ENCODE assay signal across 25 cellular contexts in the genomic region with DNA sequence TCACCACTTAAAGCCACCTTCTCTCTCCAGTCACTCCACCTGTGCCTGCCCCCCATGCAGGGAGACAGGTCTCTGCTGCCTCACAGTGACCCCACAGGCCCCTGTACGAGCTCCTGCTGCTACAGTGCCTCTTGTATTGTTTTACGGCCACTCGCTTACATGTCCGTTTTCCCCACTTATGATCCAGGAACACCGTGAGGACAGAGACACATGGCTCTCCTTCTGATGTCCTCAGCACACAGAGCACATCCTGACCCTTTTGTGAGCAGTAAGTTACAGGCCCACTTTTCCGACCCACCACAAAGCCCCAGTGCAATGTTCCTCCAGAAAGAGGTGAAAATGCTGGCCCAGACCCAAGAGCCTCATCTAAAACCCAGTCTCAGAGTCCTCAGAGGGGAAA.
"Had no signal": no experiment of that assay in that cellular context is flagged by ENCODE, and none has a peak within 500 bp of the region (broad histone marks: within the 10 kb centered on the region; RNA-seq: fewer than 3 reads in every experiment).

No MANE protein-coding gene starts in this region.

- H3K9me3 ChIP-seq: heart right ventricle, left ventricle myocardium inferior, ovary, right atrium auricular region, stomach, testis, thyroid gland, transverse colon, upper lobe of right lung had no signal

- H3K27ac Mint-ChIP-seq: mesothelial cell of epicardium; naive B cell; natural killer cell; progenitor cell of endocrine pancreas; stimulated activated naive B cell treated with anti-CD40 and anti-IgM and Interleukin-4, amounts not matched to agents 10 μg/mL and 1 μg/mL and 100 μg/mL, for 72 hours had no signal

- H3K27ac ChIP-seq: heart right ventricle, hepatocyte, left ventricle myocardium inferior, ovary, right atrium auricular region, skin epidermis, stomach, testis, thyroid gland, transverse colon, upper lobe of right lung had no signal

- H2AFZ ChIP-seq: hepatocyte had no signal

- H3K27me3 Mint-ChIP-seq: progenitor cell of endocrine pancreas had no signal

- H3K79me2 ChIP-seq: hepatocyte had no signal

- ATAC-seq: heart right ventricle; natural killer cell; sciatic nerve; stimulated activated naive B cell treated with anti-CD40 and anti-IgM and Interleukin-4, amounts not matched to agents 10 μg/mL and 1 μg/mL and 100 μg/mL, for 72 hours; stimulated activated naive CD8-positive, alpha-beta T cell treated with anti-CD3 and anti-CD28 coated beads, Interleukin-15, Interleukin-2, amounts not matched to agents 100 U/mL and 50 U/mL, for 24 hours; upper lobe of right lung had no signal

- H3K4me3 Mint-ChIP-seq: mesothelial cell of epicardium; naive B cell; natural killer cell; neural crest cell; stimulated activated naive B cell treated with anti-CD40 and anti-IgM and Interleukin-4, amounts not matched to agents 10 μg/mL and 1 μg/mL and 100 μg/mL, for 72 hours had no signal

- H3K4me3 ChIP-seq: heart right ventricle, hepatocyte, left ventricle myocardium inferior, lung, ovary, right atrium auricular region, skin epidermis, stomach, testis, thyroid gland, transverse colon, upper lobe of right lung had no signal

- H3K36me3 Mint-ChIP-seq: mesothelial cell of epicardium; naive B cell; natural killer cell; stimulated activated naive B cell treated with anti-CD40 and anti-IgM and Interleukin-4, amounts not matched to agents 10 μg/mL and 1 μg/mL and 100 μg/mL, for 72 hours had no signal

- H3K4me1 ChIP-seq: upper lobe of right lung had no signal

- H3K4me2 ChIP-seq: hepatocyte had no signal

- DNase-seq: heart right ventricle; islet precursor cell; left ventricle myocardium inferior; mesendoderm; naive B cell; natural killer cell; ovary; stimulated activated CD4-positive, alpha-beta T cell treated with anti-CD3 and anti-CD28 coated beads, Interleukin-12 subunit alpha, Interleukin-12 subunit beta, amount 100 ng/mL, for 4 hours; stimulated activated CD4-positive, alpha-beta T cell treated with anti-CD3 and anti-CD28 coated beads, Interleukin-15, amount 100 ng/mL, for 24 hours; stimulated activated CD4-positive, alpha-beta T cell treated with anti-CD3 and anti-CD28 coated beads, Interleukin-4, amount 100 ng/mL, for 1 hour; stimulated activated naive B cell treated with anti-CD40 and anti-IgM and Interleukin-4, amounts not matched to agents 10 μg/mL and 1 μg/mL and 100 μg/mL, for 72 hours; stimulated activated naive CD8-positive, alpha-beta T cell treated with anti-CD3 and anti-CD28 coated beads, Interleukin-15, Interleukin-2, amounts not matched to agents 100 U/mL and 50 U/mL, for 24 hours; stomach; testis; thyroid gland; transverse colon; upper lobe of right lung had no signal

- H3K36me3 ChIP-seq: heart right ventricle, left ventricle myocardium inferior, ovary, right atrium auricular region, stomach, thyroid gland, transverse colon, upper lobe of right lung had no signal

- H3K9me3 Mint-ChIP-seq: mesothelial cell of epicardium; naive B cell; natural killer cell; neural crest cell; stimulated activated naive B cell treated with anti-CD40 and anti-IgM and Interleukin-4, amounts not matched to agents 10 μg/mL and 1 μg/mL and 100 μg/mL, for 72 hours had no signal

- H3K27me3 ChIP-seq: heart right ventricle, hepatocyte, ovary, right atrium auricular region, stomach, testis, thyroid gland, transverse colon, upper lobe of right lung had no signal

- H3K4me1 Mint-ChIP-seq: naive B cell; natural killer cell; stimulated activated naive B cell treated with anti-CD40 and anti-IgM and Interleukin-4, amounts not matched to agents 10 μg/mL and 1 μg/mL and 100 μg/mL, for 72 hours had no signal
